1 cellular context compared by ENCODE assay signal in the genomic region with DNA sequence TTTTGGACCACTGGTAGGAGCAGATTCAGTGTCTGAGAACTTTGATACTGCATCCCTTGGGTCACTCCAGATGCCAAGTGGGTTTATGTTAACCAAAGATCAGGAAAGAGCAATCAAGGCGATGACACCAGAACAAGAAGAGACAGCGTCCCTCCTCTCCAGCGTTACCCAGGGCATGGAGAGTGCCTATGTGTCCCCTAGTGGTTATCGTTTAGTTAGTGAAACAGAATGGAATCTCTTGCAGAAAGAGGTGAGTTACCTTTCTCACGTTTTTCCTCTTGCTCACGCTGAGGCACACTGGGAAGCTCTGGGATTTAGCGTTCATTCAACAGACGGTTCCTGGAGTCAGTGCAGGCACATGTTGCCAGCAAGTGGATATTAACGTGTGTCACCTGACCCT.
TF ChIP-seq lines count a peak whose summit lies in the region.

No MANE protein-coding gene starts in this region.

TF ChIP-seq in WTC11, 78 proteins besides CTCF, POLR2A, EP300 and RAD21 (continued from another document):
- TF ChIP-seq ATF2 (CRISPR knock-in tag; IDR thresholded peaks at IDR 0.05; ENCODE audit: borderline replicate concordance, low read depth) (no peak), ZNF232 (CRISPR knock-in tag; IDR thresholded peaks at IDR 0.05) (no peak), SMAD3 (CRISPR knock-in tag; IDR thresholded peaks at IDR 0.05; ENCODE audit: borderline replicate concordance) (no peak), FOXP4 (CRISPR knock-in tag; IDR thresholded peaks at IDR 0.05) (no peak), PRDM15 (CRISPR knock-in tag; IDR thresholded peaks at IDR 0.05) (no peak), SMAD4 (CRISPR knock-in tag; IDR thresholded peaks at IDR 0.05) (no peak)
- TF ChIP-seq, protein P1, sequence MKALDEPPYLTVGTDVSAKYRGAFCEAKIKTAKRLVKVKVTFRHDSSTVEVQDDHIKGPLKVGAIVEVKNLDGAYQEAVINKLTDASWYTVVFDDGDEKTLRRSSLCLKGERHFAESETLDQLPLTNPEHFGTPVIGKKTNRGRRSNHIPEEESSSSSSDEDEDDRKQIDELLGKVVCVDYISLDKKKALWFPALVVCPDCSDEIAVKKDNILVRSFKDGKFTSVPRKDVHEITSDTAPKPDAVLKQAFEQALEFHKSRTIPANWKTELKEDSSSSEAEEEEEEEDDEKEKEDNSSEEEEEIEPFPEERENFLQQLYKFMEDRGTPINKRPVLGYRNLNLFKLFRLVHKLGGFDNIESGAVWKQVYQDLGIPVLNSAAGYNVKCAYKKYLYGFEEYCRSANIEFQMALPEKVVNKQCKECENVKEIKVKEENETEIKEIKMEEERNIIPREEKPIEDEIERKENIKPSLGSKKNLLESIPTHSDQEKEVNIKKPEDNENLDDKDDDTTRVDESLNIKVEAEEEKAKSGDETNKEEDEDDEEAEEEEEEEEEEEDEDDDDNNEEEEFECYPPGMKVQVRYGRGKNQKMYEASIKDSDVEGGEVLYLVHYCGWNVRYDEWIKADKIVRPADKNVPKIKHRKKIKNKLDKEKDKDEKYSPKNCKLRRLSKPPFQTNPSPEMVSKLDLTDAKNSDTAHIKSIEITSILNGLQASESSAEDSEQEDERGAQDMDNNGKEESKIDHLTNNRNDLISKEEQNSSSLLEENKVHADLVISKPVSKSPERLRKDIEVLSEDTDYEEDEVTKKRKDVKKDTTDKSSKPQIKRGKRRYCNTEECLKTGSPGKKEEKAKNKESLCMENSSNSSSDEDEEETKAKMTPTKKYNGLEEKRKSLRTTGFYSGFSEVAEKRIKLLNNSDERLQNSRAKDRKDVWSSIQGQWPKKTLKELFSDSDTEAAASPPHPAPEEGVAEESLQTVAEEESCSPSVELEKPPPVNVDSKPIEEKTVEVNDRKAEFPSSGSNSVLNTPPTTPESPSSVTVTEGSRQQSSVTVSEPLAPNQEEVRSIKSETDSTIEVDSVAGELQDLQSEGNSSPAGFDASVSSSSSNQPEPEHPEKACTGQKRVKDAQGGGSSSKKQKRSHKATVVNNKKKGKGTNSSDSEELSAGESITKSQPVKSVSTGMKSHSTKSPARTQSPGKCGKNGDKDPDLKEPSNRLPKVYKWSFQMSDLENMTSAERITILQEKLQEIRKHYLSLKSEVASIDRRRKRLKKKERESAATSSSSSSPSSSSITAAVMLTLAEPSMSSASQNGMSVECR (CRISPR knock-in tag; IDR thresholded peaks at IDR 0.05; ENCODE audit: borderline replicate concordance) = no peak
